18 cellular contexts compared by ENCODE assay signal in genomic region chr18:25005602-25006375, GRCh38.
DNase-seq lines count a peak whose midpoint lies in the region; ATAC-seq and TF ChIP-seq lines count a peak whose summit lies in the region.
"Had no signal": no experiment of that assay in that cellular context is flagged by ENCODE, and none has a peak within 500 bp of the region (broad histone marks: within the 10 kb centered on the region; RNA-seq: fewer than 3 reads in every experiment).

No MANE protein-coding gene starts in this region.

- H3K9me3 Mint-ChIP-seq in activated T-helper 2 cell treated with anti-CD3 and anti-CD28 coated beads, Interferon-gamma antibody, Interleukin-2, Interleukin-4, amounts not matched to agents 10 μg/mL and 5 μg/mL and 100 μg/mL, durations not matched to agents 14 hours and 24 hours and 36 hours, result no peaks in the 10 kb centered on the region

- H3K27me3 Mint-ChIP-seq in activated T-helper 2 cell treated with anti-CD3 and anti-CD28 coated beads, Interferon-gamma antibody, Interleukin-2, Interleukin-4, amounts not matched to agents 10 μg/mL and 5 μg/mL and 100 μg/mL, durations not matched to agents 14 hours and 24 hours and 36 hours (ENCODE audit: low read depth), result no peaks in the 10 kb centered on the region
- H3K27me3 Mint-ChIP-seq: activated naive CD8-positive, alpha-beta T cell; CD8-positive, alpha-beta memory T cell had no signal

- H3K27ac ChIP-seq in RWPE1, result peak overlapping the region; percentile 65
- H3K27ac ChIP-seq: heart right ventricle, neutrophil had no signal

- ATAC-seq in GM19397 (IDR thresholded peaks at IDR 0.05; ENCODE audit: unreplicated experiment), result no peak
- ATAC-seq: left lobe of liver, T-cell had no signal

- no peak overlapping the region for H3K4me3 Mint-ChIP-seq in activated T-helper 2 cell treated with anti-CD3 and anti-CD28 coated beads, Interferon-gamma antibody, Interleukin-2, Interleukin-4, amounts not matched to agents 10 μg/mL and 5 μg/mL and 100 μg/mL, durations not matched to agents 14 hours and 24 hours and 36 hours (ENCODE audit: low read depth)
- H3K4me3 Mint-ChIP-seq: activated naive CD8-positive, alpha-beta T cell; CD8-positive, alpha-beta memory T cell; T-cell had no signal

- intact Hi-C loops in activated T-helper 2 cell treated with anti-CD3 and anti-CD28 coated beads, Interferon-gamma antibody, Interleukin-2, Interleukin-4, amounts not matched to agents 10 μg/mL and 5 μg/mL and 100 μg/mL, durations not matched to agents 14 hours and 24 hours and 36 hours (cut with micrococcal nuclease), result no loop called here

- no peaks in the 10 kb centered on the region for H3K4me1 Mint-ChIP-seq in activated T-helper 2 cell treated with anti-CD3 and anti-CD28 coated beads, Interferon-gamma antibody, Interleukin-2, Interleukin-4, amounts not matched to agents 10 μg/mL and 5 μg/mL and 100 μg/mL, durations not matched to agents 14 hours and 24 hours and 36 hours (ENCODE audit: low read depth)
- H3K4me1 Mint-ChIP-seq: CD8-positive, alpha-beta memory T cell; T-cell had no signal

- DNase-seq in HCEC 1CT (peak; percentile 55), RWPE1 (ENCODE audit: low spot score) (peak; percentile 1), fibroblast of peridontal ligament (ENCODE audit: extremely low read depth) (peak; percentile 92), retinal pigment epithelial cell (ENCODE audit: low read depth) (peak; percentile 31)
- DNase-seq in activated T-helper 2 cell treated with anti-CD3 and anti-CD28 coated beads, Interferon-gamma antibody, Interleukin-2, Interleukin-4, amounts not matched to agents 10 μg/mL and 5 μg/mL and 100 μg/mL, durations not matched to agents 14 hours and 24 hours and 36 hours (ENCODE audit: low spot score), result no peak
- no peak for DNase-seq in central memory CD4-positive, alpha-beta T cell
- DNase-seq: activated CD4-positive, CD25-positive, alpha-beta regulatory T cell treated with anti-CD3 and anti-CD28 coated beads, Interleukin-2, amount 50 U/mL, for 72 hours; activated CD8-positive, alpha-beta memory T cell treated with anti-CD3 and anti-CD28 coated beads, Interleukin-2, amount 50 U/mL, for 48 hours; CD8-positive, alpha-beta memory T cell; cortex of kidney; heart right ventricle; NCI-H345; substantia nigra; T-cell had no signal

- TF ChIP-seq CTCF in RWPE1 (conservative IDR thresholded peaks at IDR 0.05; ENCODE audit: low read depth) (no peak), retinal pigment epithelial cell (conservative IDR thresholded peaks at IDR 0.05; ENCODE audit: low read depth, low read length) (no peak)

- POLR2A ChIA-PET in RWPE1 (lab: Yijun Ruan, JAX; ENCODE audit: low non-redundant PET), result no interaction called here

- no peak overlapping the region for H3K4me3 ChIP-seq in retinal pigment epithelial cell (ENCODE audit: low read length)
- H3K4me3 ChIP-seq: heart right ventricle had no signal

- no peaks in the 10 kb centered on the region for H3K36me3 Mint-ChIP-seq in activated T-helper 2 cell treated with anti-CD3 and anti-CD28 coated beads, Interferon-gamma antibody, Interleukin-2, Interleukin-4, amounts not matched to agents 10 μg/mL and 5 μg/mL and 100 μg/mL, durations not matched to agents 14 hours and 24 hours and 36 hours (ENCODE audit: low read depth)
- H3K36me3 Mint-ChIP-seq: activated naive CD8-positive, alpha-beta T cell; CD8-positive, alpha-beta memory T cell; T-cell had no signal

- CTCF ChIA-PET in RWPE1 (lab: Yijun Ruan, JAX), result interaction anchor here (0.6 kb wide), 1 partner anchor 160 kb away, joined by 4 read pairs; no protein-coding TSS in a partner anchor

- H3K27ac Mint-ChIP-seq in activated T-helper 2 cell treated with anti-CD3 and anti-CD28 coated beads, Interferon-gamma antibody, Interleukin-2, Interleukin-4, amounts not matched to agents 10 μg/mL and 5 μg/mL and 100 μg/mL, durations not matched to agents 14 hours and 24 hours and 36 hours, result no peak overlapping the region
- H3K27ac Mint-ChIP-seq: activated naive CD8-positive, alpha-beta T cell; CD8-positive, alpha-beta memory T cell; T-cell had no signal

Comparison
In these comparisons a context has a peak if more than half of its experiments do, and no peak if none do; other contexts are left out.
1. DNase-seq: peak in HCEC 1CT (single experiment), RWPE1 (single experiment), fibroblast of peridontal ligament (single experiment) and retinal pigment epithelial cell (single experiment); none in activated T-helper 2 cell treated with anti-CD3 and anti-CD28 coated beads, Interferon-gamma antibody, Interleukin-2, Interleukin-4, amounts not matched to agents 10 μg/mL and 5 μg/mL and 100 μg/mL, durations not matched to agents 14 hours and 24 hours and 36 hours (single experiment) and central memory CD4-positive, alpha-beta T cell (single experiment).